ENCODE assay signal across 15 cellular contexts in genomic region chr10:93028881-93029280, GRCh38. TPM values are rescaled to one million over a fixed set of nuclear protein-coding genes. Genes with fewer than 3 reads are reported as not detected.
DNase-seq lines count a peak whose midpoint lies in the region; ATAC-seq and TF ChIP-seq lines count a peak whose summit lies in the region.
"Had no signal": no experiment of that assay in that cellular context is flagged by ENCODE, and none has a peak within 500 bp of the region (broad histone marks: within the 10 kb centered on the region; RNA-seq: fewer than 3 reads in every experiment).

No MANE protein-coding gene starts in this region.

- no peak overlapping the region for H2AFZ ChIP-seq in mammary epithelial cell (ENCODE audit: low read depth, low read length)

- no TSS peak for BruUV-seq in mammary epithelial cell (replicated peaks; lab: Mats Ljungman, UMichigan)

- H3K27me3 ChIP-seq in mammary epithelial cell (ENCODE audit: insufficient read depth, low read length) = no peaks in the 10 kb centered on the region
- no peaks in the 10 kb centered on the region for H3K27me3 ChIP-seq in upper lobe of right lung
- H3K27me3 ChIP-seq: upper lobe of left lung had no signal

- H3K9me3 ChIP-seq in mammary epithelial cell (replicated peaks; ENCODE audit: insufficient read depth, low read length) = no peaks in the 10 kb centered on the region
- H3K9me3 ChIP-seq in upper lobe of right lung = no peaks in the 10 kb centered on the region
- H3K9me3 ChIP-seq: HAP-1, upper lobe of left lung had no signal

- H3K9ac ChIP-seq in mammary epithelial cell (ENCODE audit: insufficient read depth, low read length) = no peak overlapping the region

- DNase-seq in Ammon's horn (ENCODE audit: low spot score) = peak; percentile 7
- peak; percentile 68 for DNase-seq in LHCN-M2 (ENCODE audit: low read depth)
- DNase-seq in mammary epithelial cell = peak; percentile 54
- peak; percentile 35 for DNase-seq in kidney tubule cell (ENCODE audit: low spot score)
- DNase-seq in HEK293T (ENCODE audit: extremely low spot score) = no peak
- no peak for DNase-seq in upper lobe of right lung
- no peak for DNase-seq in T-helper 9 cell
- DNase-seq: activated CD4-positive, alpha-beta T cell treated with anti-CD3 and anti-CD28 coated beads for 1 hour; activated naive CD8-positive, alpha-beta T cell treated with anti-CD3 and anti-CD28 coated beads, Interleukin-2, amount 10 ng/mL, durations not matched to agents 7 days and 5 days; stimulated activated CD4-positive, alpha-beta T cell treated with anti-CD3 and anti-CD28 coated beads, Interleukin-2, amount 100 ng/mL, for 24 hours; T-cell; upper lobe of left lung had no signal

- POLR2A ChIA-PET in HEK293T (lab: Yijun Ruan, JAX) = no interaction called here

- intact Hi-C loops in mammary epithelial cell (cut with micrococcal nuclease) (no loop called here), upper lobe of right lung (cut with DNase I) (no loop called here)

- no peaks in the 10 kb centered on the region for H4K20me1 ChIP-seq in mammary epithelial cell (ENCODE audit: insufficient read depth, low read length)

- TF ChIP-seq CTCF in mammary epithelial cell (conservative IDR thresholded peaks at IDR 0.05 in 1 of 2, IDR thresholded peaks at IDR 0.05 in 1 of 2; ENCODE audit: extremely low read depth in 1 of 2, insufficient read depth in 1 of 2, low read depth in 1 of 2, low read length in 2 of 2) (no peak), upper lobe of right lung (IDR thresholded peaks at IDR 0.05) (no peak)

- CTCF ChIA-PET in mammary epithelial cell (lab: Charles Lee; ENCODE audit: low non-redundant PET) (no interaction called here), HEK293T (lab: Yijun Ruan, JAX) (no interaction called here)

- dilution Hi-C loops in mammary epithelial cell (cut with HindIII; ENCODE audit: low sequenced_read_pairs) = no loop called here

- in situ Hi-C loops in mammary epithelial cell (cut with MboI; ENCODE audit: low sequenced_read_pairs in 2 of 2) = loop anchor here in 1 of 2 donors (25.0 kb wide), 1 partner anchor 142 kb away; no protein-coding TSS in a partner anchor

- H3K27ac ChIP-seq in mammary epithelial cell (ENCODE audit: insufficient read depth, low read depth, low read length) = no peak overlapping the region
- no peak overlapping the region for H3K27ac ChIP-seq in upper lobe of right lung
- H3K27ac ChIP-seq: C4-2B, upper lobe of left lung had no signal

- WGBS in mammary epithelial cell (ENCODE audit: low coverage, missing lambda C conversion rate) = 36% methylated on average over 2 of the region's 2 CpGs

- no peaks in the 10 kb centered on the region for H3K79me2 ChIP-seq in mammary epithelial cell (ENCODE audit: insufficient read depth, low read length)

- H3K4me1 ChIP-seq in mammary epithelial cell (ENCODE audit: insufficient read depth, low read length) (peaks cover 12% of the 10 kb centered on the region), upper lobe of right lung (no peaks in the 10 kb centered on the region)
- H3K4me1 ChIP-seq: upper lobe of left lung had no signal

- ATAC-seq in upper lobe of right lung (no peak), GM18907 (IDR thresholded peaks at IDR 0.05; ENCODE audit: unreplicated experiment) (no peak)
- ATAC-seq: T-cell had no signal

- no peak overlapping the region for H3K4me2 ChIP-seq in mammary epithelial cell (ENCODE audit: insufficient read depth, low read depth, low read length)

- no peak overlapping the region for H3K4me3 ChIP-seq in mammary epithelial cell (replicated peaks in 1 of 3; ENCODE audit: insufficient read depth in 1 of 3, low read depth in 2 of 3, low read length in 3 of 3)
- no peak overlapping the region for H3K4me3 ChIP-seq in upper lobe of right lung
- H3K4me3 ChIP-seq: HAP-1, upper lobe of left lung had no signal

- H3K36me3 ChIP-seq in mammary epithelial cell (ENCODE audit: insufficient read depth, low read length) (no peaks in the 10 kb centered on the region), upper lobe of right lung (no peaks in the 10 kb centered on the region)
- H3K36me3 ChIP-seq: HAP-1 had no signal

TF ChIP-seq in HEK293T, 16 proteins besides CTCF, POLR2A, EP300 and RAD21:
- TF ChIP-seq TARDBP (IDR thresholded peaks at IDR 0.05) (no peak), SUZ12 (IDR thresholded peaks at IDR 0.05) (no peak), SP1 (IDR thresholded peaks at IDR 0.05) (no peak), FOXK2 (IDR thresholded peaks at IDR 0.05) (no peak), L3MBTL2 (conservative IDR thresholded peaks at IDR 0.05) (no peak), FOXA1 (IDR thresholded peaks at IDR 0.05) (no peak), FOXM1 (IDR thresholded peaks at IDR 0.05; ENCODE audit: borderline replicate concordance) (no peak), PKNOX1 (IDR thresholded peaks at IDR 0.05) (no peak), BHLHE40 (IDR thresholded peaks at IDR 0.05; ENCODE audit: borderline replicate concordance) (no peak), NFRKB (IDR thresholded peaks at IDR 0.05) (no peak), HDGF (IDR thresholded peaks at IDR 0.05; ENCODE audit: borderline replicate concordance) (no peak), ARNT (IDR thresholded peaks at IDR 0.05) (no peak), LEF1 (IDR thresholded peaks at IDR 0.05; ENCODE audit: borderline replicate concordance) (no peak), CTBP1 (IDR thresholded peaks at IDR 0.05; ENCODE audit: borderline replicate concordance) (no peak), ELF4 (IDR thresholded peaks at IDR 0.05) (no peak), ZNF384 (IDR thresholded peaks at IDR 0.05) (no peak)
TF ChIP-seq in HEK293T: peak in this region for 0.

RNA-seq across cellular contexts. Expression of gene CYP26C1, which starts 31.7 kb away (rescaled TPM):
- total RNA-seq in LHCN-M2 (2014; rRNA removed) (not detected in 2 replicates), mammary epithelial cell (not detected), upper lobe of right lung (0.35 TPM)
- 0.21 TPM for polyA plus RNA-seq in LHCN-M2 (2012)
- 0.02 TPM for polyA plus RNA-seq in mammary epithelial cell
- not detected for polyA minus RNA-seq in mammary epithelial cell

RNA-seq across cellular contexts. Expression of gene CYP26A1, which starts 44.8 kb away (rescaled TPM):
- 0.11 TPM in 1 of 2 replicates, not detected in the other for total RNA-seq in LHCN-M2 (2014; rRNA removed)
- not detected for polyA plus RNA-seq in LHCN-M2 (2012)
- not detected for total RNA-seq in mammary epithelial cell
- not detected for polyA plus RNA-seq in mammary epithelial cell
- not detected for polyA minus RNA-seq in mammary epithelial cell
- total RNA-seq in upper lobe of right lung = not detected
- total RNA-seq: T-cell, upper lobe of left lung had no signal

Comparison
In these comparisons a context has a peak if more than half of its experiments do, and no peak if none do; other contexts are left out.
1. DNase-seq: peak in Ammon's horn (single experiment), LHCN-M2 (single experiment), mammary epithelial cell (single experiment) and kidney tubule cell (single experiment); none in HEK293T (single experiment), upper lobe of right lung (single experiment) and T-helper 9 cell (single experiment).